Comparison of ENCODE assay signal across 7 cellular contexts in the genomic region with DNA sequence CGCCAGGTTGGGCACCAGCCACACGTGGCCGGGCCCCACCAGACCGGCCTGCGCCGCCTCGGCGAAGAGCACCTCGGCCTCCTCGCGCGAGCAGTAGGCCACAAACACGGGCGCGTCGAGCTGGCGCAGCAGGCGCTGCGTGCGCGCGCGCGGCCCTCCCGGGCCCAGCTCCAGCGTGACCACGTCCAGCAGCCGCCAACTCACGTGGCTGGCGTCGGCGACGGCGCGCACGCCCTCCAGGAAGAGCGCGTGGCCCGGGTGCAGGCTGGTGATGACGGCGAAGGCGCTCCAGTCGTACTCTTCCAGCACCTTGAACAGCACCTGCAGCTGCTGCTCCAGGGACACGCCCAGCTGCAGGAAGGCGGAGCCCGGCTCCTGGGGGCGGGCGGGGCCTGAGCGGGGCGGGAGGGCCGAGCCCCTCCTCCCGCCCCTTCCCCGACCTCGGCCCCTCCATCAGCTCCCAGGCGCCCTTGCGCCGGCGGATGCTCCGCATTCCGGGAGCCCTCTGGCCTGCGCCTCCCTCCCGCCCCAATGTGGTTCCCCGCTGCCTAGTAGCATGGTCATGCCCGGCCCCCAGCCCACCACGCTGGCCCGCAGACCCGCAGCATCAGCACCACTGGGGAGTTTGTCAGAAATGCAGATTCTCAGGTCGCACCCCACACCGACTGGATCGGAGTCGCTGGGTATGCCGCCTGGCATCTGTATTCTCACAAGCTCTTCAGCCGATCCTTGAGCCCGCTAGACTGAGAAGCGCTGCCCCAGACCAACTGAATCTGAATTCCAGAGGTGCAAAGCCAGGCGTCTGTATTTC. TPM values are rescaled to one million over a fixed set of nuclear protein-coding genes. Genes with fewer than 3 reads are reported as not detected.
A peak's percentile ranks its signal among the peaks of the same experiment; 100 is the strongest.
DNase-seq lines count a peak whose midpoint lies in the region; ATAC-seq and TF ChIP-seq lines count a peak whose summit lies in the region.

No MANE protein-coding gene starts in this region.

- no peak overlapping the region for H2BK120ac ChIP-seq in IMR-90 (ENCODE audit: low read depth, low read length)

- 18% methylated on average over 42 of the region's 76 CpGs; no CpG with 5 or more reads in 1 of the 2 experiments for WGBS in IMR-90 (ENCODE audit: extremely low coverage in 2 of 2, insufficient read length in 1 of 2), 2 experiments
- 18 to 20% methylated on average over 39 to 63 of the region's 76 CpGs for WGBS in lower leg skin, 2 donors

- no peak for TF ChIP-seq CTCF in IMR-90 (conservative IDR thresholded peaks at IDR 0.05; ENCODE audit: low read depth, low read length)
- TF ChIP-seq CTCF in foreskin keratinocyte (conservative IDR thresholded peaks at IDR 0.05) = no peak
- no peak for TF ChIP-seq CTCF in lower leg skin (IDR thresholded peaks at IDR 0.05)

- dilution Hi-C loops in IMR-90 (cut with HindIII; ENCODE audit: low sequenced_read_pairs, unreplicated experiment) = no loop called here

- POLR2A ChIA-PET in IMR-90 (lab: Charles Lee; ENCODE audit: unreplicated experiment) = no interaction called here

- TF ChIP-seq POLR2A in IMR-90 (IDR thresholded peaks at IDR 0.05; ENCODE audit: low read depth, low read length) (no peak), lower leg skin (IDR thresholded peaks at IDR 0.05) (no peak)

- peaks cover 2% of the 10 kb centered on the region; the same call in 1 of the 2 replicates for H3K9me3 ChIP-seq in IMR-90 (ENCODE audit: control insufficient read depth, insufficient read depth, low read length)

- H2AFZ ChIP-seq in IMR-90 (replicated peaks; ENCODE audit: low read length, poor library complexity) = peak overlapping the region; percentile 63

- no peaks in the 10 kb centered on the region for H3K9me1 ChIP-seq in IMR-90 (ENCODE audit: insufficient read depth, low read length)

- no peaks in the 10 kb centered on the region; the same call in 1 of the 2 replicates for H4K20me1 ChIP-seq in IMR-90 (ENCODE audit: insufficient read depth, low read length)

- CTCF ChIA-PET in IMR-90 (lab: Yijun Ruan, JAX) = interaction anchor here (0.7 kb wide), 2 partner anchors 13 kb away, joined by 3 read pairs; no protein-coding TSS in a partner anchor

- intact Hi-C loops in IMR-90 (cut with micrococcal nuclease) (no loop called here), lower leg skin (cut with DNase I; ENCODE audit: low total_unique reads) (no loop called here)

- H3K14ac ChIP-seq in IMR-90 (replicated peaks; ENCODE audit: low read depth, low read length) = no peak overlapping the region

- no peak overlapping the region for H2AK5ac ChIP-seq in IMR-90 (ENCODE audit: low read depth, low read length)

- no peaks in the 10 kb centered on the region; the same call in 1 of the 2 replicates for H3K4me1 ChIP-seq in IMR-90 (ENCODE audit: control insufficient read depth, insufficient read depth, low read length)
- no peaks in the 10 kb centered on the region for H3K4me1 ChIP-seq in foreskin keratinocyte

- no peak overlapping the region for H3K18ac ChIP-seq in IMR-90 (ENCODE audit: low read depth, low read length)

- in situ Hi-C loops in IMR-90 (cut with MboI; ENCODE audit: low sequenced_read_pairs) (loop anchor here (25.0 kb wide), 1 partner anchor 640 kb away; a partner anchor contains a TSS), G401 (cut with HindIII; ENCODE audit: low sequenced_read_pairs) (no loop called here)

- no peak overlapping the region for H3K56ac ChIP-seq in IMR-90 (ENCODE audit: extremely low read depth, insufficient read depth, low read length)

- no peak overlapping the region for H2BK15ac ChIP-seq in IMR-90 (ENCODE audit: low read depth, low read length)

- TF ChIP-seq RAD21 in IMR-90 (IDR thresholded peaks at IDR 0.05; ENCODE audit: low read length) = no peak

- H3K79me1 ChIP-seq in IMR-90 (ENCODE audit: low read depth in 1 of 2, low read length in 2 of 2) = no peaks in the 10 kb centered on the region

- no peak overlapping the region for H2BK20ac ChIP-seq in IMR-90 (ENCODE audit: low read depth, low read length)

- H3K4me2 ChIP-seq in IMR-90 (ENCODE audit: low read depth, low read length) = peak overlapping the region; percentile 12; the same call in 1 of the 2 replicates

- no peak overlapping the region for H3K27ac ChIP-seq in IMR-90 (ENCODE audit: insufficient read depth, low read length)
- H3K27ac ChIP-seq in foreskin keratinocyte = no peak overlapping the region

- no peak overlapping the region for H4K5ac ChIP-seq in IMR-90 (ENCODE audit: low read depth, low read length)

- peak; percentile 41 for ATAC-seq in IMR-90 (ENCODE audit: low read depth)
- ATAC-seq in foreskin keratinocyte = peak; percentile 85

- H3K4me3 ChIP-seq in IMR-90 (ENCODE audit: insufficient read depth, low read depth, low read length) = no peak overlapping the region
- H3K4me3 ChIP-seq in lower leg skin (ENCODE audit: low read depth, poor library complexity, severe bottlenecking) = no peak overlapping the region

- no TSS peak for BruUV-seq in IMR-90 (replicated peaks; lab: Mats Ljungman, UMichigan)

- no peak overlapping the region for H3K23ac ChIP-seq in IMR-90 (ENCODE audit: low read depth, low read length)

- no peak overlapping the region for H4K8ac ChIP-seq in IMR-90 (ENCODE audit: low read depth in 2 of 2, low read length in 2 of 2)

- no peak overlapping the region for H3K9ac ChIP-seq in IMR-90 (ENCODE audit: low read depth, low read length)

- H3K36me3 ChIP-seq in IMR-90 (ENCODE audit: control insufficient read depth, insufficient read depth, low read length) = no peaks in the 10 kb centered on the region

- H3K27me3 ChIP-seq in IMR-90 (ENCODE audit: control insufficient read depth, insufficient read depth, low read length) (peaks cover 60% of the 10 kb centered on the region), foreskin keratinocyte (peaks cover 70% of the 10 kb centered on the region)

- H2BK5ac ChIP-seq in IMR-90 (ENCODE audit: low read depth, low read length, poor library complexity, severe bottlenecking) = no peak overlapping the region

- H4K91ac ChIP-seq in IMR-90 (ENCODE audit: insufficient read depth, low read depth, low read length) = no peak overlapping the region

- peak overlapping the region; percentile 1 for H2AK9ac ChIP-seq in IMR-90 (replicated peaks; ENCODE audit: low read depth, low read length, poor library complexity)

- DNase-seq in IMR-90 (no peak), foreskin keratinocyte (peak in 1 of 2 donors; percentile 38), G401 (ENCODE audit: low spot score) (no peak), T1000 (lab: John Stamatoyannopoulos, UW) (no peak), lower leg skin (ENCODE audit: low spot score in 2 of 2) (no peak)
- DNase-seq in activated CD4-positive, alpha-beta T cell treated with anti-CD3 and anti-CD28 coated beads, Interleukin-2, amount 50 U/mL, for 24 hours (ENCODE audit: low read depth in 1 of 2, low spot score in 1 of 2) = peak; percentile 29 to 48
- DNase-seq in stimulated activated CD4-positive, alpha-beta T cell treated with anti-CD3 and anti-CD28 coated beads, Interleukin-2, amount 100 ng/mL, for 4 hours (ENCODE audit: low read depth) = peak; percentile 52

- no peak overlapping the region for H3K4ac ChIP-seq in IMR-90 (ENCODE audit: low read depth, low read length)

TF ChIP-seq in IMR-90, 13 proteins besides CTCF, POLR2A, EP300 and RAD21:
- no peak for TF ChIP-seq MAFK (IDR thresholded peaks at IDR 0.05; ENCODE audit: low read depth, low read length)
- no peak for TF ChIP-seq CEBPB (IDR thresholded peaks at IDR 0.05; ENCODE audit: low read depth, low read length)
- no peak for TF ChIP-seq SMC3 (IDR thresholded peaks at IDR 0.05; ENCODE audit: low read depth, low read length)
- TF ChIP-seq, protein P1, sequence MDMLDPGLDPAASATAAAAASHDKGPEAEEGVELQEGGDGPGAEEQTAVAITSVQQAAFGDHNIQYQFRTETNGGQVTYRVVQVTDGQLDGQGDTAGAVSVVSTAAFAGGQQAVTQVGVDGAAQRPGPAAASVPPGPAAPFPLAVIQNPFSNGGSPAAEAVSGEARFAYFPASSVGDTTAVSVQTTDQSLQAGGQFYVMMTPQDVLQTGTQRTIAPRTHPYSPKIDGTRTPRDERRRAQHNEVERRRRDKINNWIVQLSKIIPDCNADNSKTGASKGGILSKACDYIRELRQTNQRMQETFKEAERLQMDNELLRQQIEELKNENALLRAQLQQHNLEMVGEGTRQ (IDR thresholded peaks at IDR 0.05; ENCODE audit: low read depth, low read length) = no peak
- no peak for TF ChIP-seq MAZ (IDR thresholded peaks at IDR 0.05; ENCODE audit: borderline replicate concordance, low read depth, low read length)
- TF ChIP-seq CHD1 (IDR thresholded peaks at IDR 0.05; ENCODE audit: low read depth, low read length) = no peak

RNA-seq across cellular contexts. Expression of a gene that starts 7.2 kb away (rescaled TPM):
- total RNA-seq in IMR-90 (2012; rRNA removed) (not detected in 2 replicates), foreskin keratinocyte (not detected in 2 replicates), lower leg skin (under 1 TPM in 2 of 4 donors, not detected in 2; 0.49 to 0.55 TPM)
- polyA plus RNA-seq in IMR-90 (2012; rRNA removed) (0.22 TPM in 1 of 2 replicates, not detected in the other), foreskin keratinocyte (not detected in 2 replicates)
- polyA plus RNA-seq in IMR-90 (2012; cell fraction: cytosol; rRNA removed) = not detected in 2 replicates
- 0.16 and 0.69 TPM in 2 replicates for polyA plus RNA-seq in IMR-90 (2012; cell fraction: nucleus; rRNA removed; ENCODE audit: low replicate concordance)
- 0.37 and 1.3 TPM in 2 replicates for total RNA-seq in G401 (2014; rRNA removed; shearing (Covaris generic))

RNA-seq across cellular contexts. Expression of a gene that starts 20.4 kb away (rescaled TPM):
- total RNA-seq in IMR-90 (2012; rRNA removed) (12.2 and 12.4 TPM in 2 replicates), foreskin keratinocyte (20.9 and 23.1 TPM in 2 replicates), lower leg skin (10 to 100 TPM; 21.9 to 28.0 (median 24.6) TPM)
- polyA plus RNA-seq in IMR-90 (2012; rRNA removed) (18.6 and 21.9 TPM in 2 replicates), foreskin keratinocyte (24.7 and 26.3 TPM in 2 replicates)
- polyA plus RNA-seq in IMR-90 (2012; cell fraction: cytosol; rRNA removed) = 28.4 and 36.3 TPM in 2 replicates
- 35.0 and 82.3 TPM in 2 replicates for polyA plus RNA-seq in IMR-90 (2012; cell fraction: nucleus; rRNA removed; ENCODE audit: low replicate concordance)
- total RNA-seq in G401 (2014; rRNA removed; shearing (Covaris generic)) = 120 and 154 TPM in 2 replicates

RNA-seq across cellular contexts. Expression of a gene that starts 41.0 kb away (rescaled TPM):
- total RNA-seq in IMR-90 (2012; rRNA removed) = not detected in 2 replicates
- polyA plus RNA-seq in IMR-90 (2012; rRNA removed) = not detected in 2 replicates
- polyA plus RNA-seq in IMR-90 (2012; cell fraction: cytosol; rRNA removed) = not detected in 2 replicates
- polyA plus RNA-seq in IMR-90 (2012; cell fraction: nucleus; rRNA removed; ENCODE audit: low replicate concordance) = not detected in 2 replicates
- not detected in 2 replicates for total RNA-seq in foreskin keratinocyte
- polyA plus RNA-seq in foreskin keratinocyte = not detected in 2 replicates
- total RNA-seq in G401 (2014; rRNA removed; shearing (Covaris generic)) = not detected in 2 replicates
- 10 to 100 TPM in 1 of 4 donors, 1 to 10 TPM in 3; 4.9 to 19.9 (median 6.8) TPM for total RNA-seq in lower leg skin

Comparison
In these comparisons a context has a peak if more than half of its experiments do, and no peak if none do; other contexts are left out.
1. DNase-seq: peak in activated CD4-positive, alpha-beta T cell treated with anti-CD3 and anti-CD28 coated beads, Interleukin-2, amount 50 U/mL, for 24 hours (2 of 2) and stimulated activated CD4-positive, alpha-beta T cell treated with anti-CD3 and anti-CD28 coated beads, Interleukin-2, amount 100 ng/mL, for 4 hours (single experiment); none in IMR-90 (single experiment), G401 (single experiment), T1000 (single experiment) and lower leg skin (0 of 2).